Comparison of ENCODE assay signal across 17 cellular contexts in genomic region chr18:22165603-22166069, GRCh38. TPM values are rescaled to one million over a fixed set of nuclear protein-coding genes. Genes with fewer than 3 reads are reported as not detected.
DNase-seq lines count a peak whose midpoint lies in the region; ATAC-seq, FAIRE-seq and TF ChIP-seq lines count a peak whose summit lies in the region.
"Had no signal": no experiment of that assay in that cellular context is flagged by ENCODE, and none has a peak within 500 bp of the region (broad histone marks: within the 10 kb centered on the region; RNA-seq: fewer than 3 reads in every experiment).

No MANE protein-coding gene starts in this region.

- H2BK120ac ChIP-seq in H1 (replicated peaks; ENCODE audit: low read depth, low read length) = no peak overlapping the region

- DNase-seq in WTC11 (ENCODE audit: low spot score) (no peak), H1 (ENCODE audit: low read depth in 1 of 2, low spot score in 2 of 2) (peak in 1 of 2 experiments; percentile 55), posterior vena cava (ENCODE audit: low spot score) (no peak), COLO668 (lab: John Stamatoyannopoulos, UW; ENCODE audit: unreplicated experiment) (no peak)
- no peak for DNase-seq in stimulated activated effector memory CD8-positive, alpha-beta T cell treated with anti-CD3 and anti-CD28 coated beads, Interleukin-12 subunit alpha, Interleukin-12 subunit beta, amount 100 ng/mL, for 72 hours (ENCODE audit: low spot score in 2 of 2)
- DNase-seq: activated CD4-positive, alpha-beta T cell treated with anti-CD3 and anti-CD28 coated beads, Interleukin-2, amount 50 U/mL, for 4 hours; CD4-positive, CD25-positive, alpha-beta regulatory T cell; GF-D8; NCI-H1105 treated with DMSO at 0.1 percent for 48 hours; T-helper 17 cell had no signal

- H3K36me3 ChIP-seq in H1 (ENCODE audit: control insufficient read depth in 2 of 4, insufficient read depth in 4 of 4, low read length in 3 of 4) (peaks cover 0 to 6% (median 0%) of the 10 kb centered on the region in 4 experiments; a peak in 1 of 8 replicates), mesodermal cell (ENCODE audit: control insufficient read depth, insufficient read depth, low read length) (no peaks in the 10 kb centered on the region)

- peak overlapping the region; percentile 76 for H3K4me3 Mint-ChIP-seq in WTC11
- peak overlapping the region; percentile 44 for H3K4me3 Mint-ChIP-seq in stimulated activated effector memory CD8-positive, alpha-beta T cell treated with anti-CD3 and anti-CD28 coated beads, Interleukin-12 subunit alpha, Interleukin-12 subunit beta, amount 100 ng/mL, for 72 hours
- H3K4me3 Mint-ChIP-seq: activated naive CD4-positive, alpha-beta T cell treated with anti-CD3 and anti-CD28 coated beads, Interleukin-2, amount 50 U/mL, for 24 hours; T-helper 17 cell had no signal

- intact Hi-C loops in posterior vena cava (cut with DNase I) = loop anchor here (10.0 kb wide), 3 partner anchors 171 to 399 kb away; no protein-coding TSS in a partner anchor

- no peak overlapping the region for H3K14ac ChIP-seq in H1 (ENCODE audit: insufficient read length)

- no peak overlapping the region for H3K4ac ChIP-seq in H1 (replicated peaks; ENCODE audit: insufficient read length, low read depth, low read length)

- no peak overlapping the region for H3K23ac ChIP-seq in H1 (ENCODE audit: insufficient read length)

- no peaks in the 10 kb centered on the region for H3K9me3 ChIP-seq in H1 (ENCODE audit: insufficient read depth in 2 of 2, low read depth in 1 of 2, low read length in 1 of 2)
- no peaks in the 10 kb centered on the region for H3K9me3 ChIP-seq in mesodermal cell (ENCODE audit: control insufficient read depth, low read length)

- H3K27me3 Mint-ChIP-seq in WTC11 (ENCODE audit: low read depth) = peaks cover 95% of the 10 kb centered on the region

- CTCF ChIA-PET in WTC11 (lab: Charles Lee) = interaction anchor here (0.9 kb wide), 1 partner anchor 168 kb away, joined by 3 read pairs; no protein-coding TSS in a partner anchor
- CTCF ChIA-PET in H1 (lab: Charles Lee; ENCODE audit: partially characterized antibody) = no interaction called here

- H3K27ac ChIP-seq in H1 (ENCODE audit: low read depth, low read length) (no peak overlapping the region), mesodermal cell (ENCODE audit: low read depth, low read length, severe bottlenecking) (peak overlapping the region; percentile 45)

- H3K18ac ChIP-seq in H1 (ENCODE audit: extremely low read depth, low read length) = no peak overlapping the region

- H3K79me1 ChIP-seq in H1 (ENCODE audit: low read depth, low read length) = no peaks in the 10 kb centered on the region

- no peak overlapping the region for H4K91ac ChIP-seq in H1 (replicated peaks; ENCODE audit: insufficient read length, low read length)

- H2BK12ac ChIP-seq in H1 (ENCODE audit: low read depth, low read length) = no peak overlapping the region

- no peaks in the 10 kb centered on the region for H3K9me3 Mint-ChIP-seq in WTC11
- no peaks in the 10 kb centered on the region for H3K9me3 Mint-ChIP-seq in stimulated activated effector memory CD8-positive, alpha-beta T cell treated with anti-CD3 and anti-CD28 coated beads, Interleukin-12 subunit alpha, Interleukin-12 subunit beta, amount 100 ng/mL, for 72 hours
- H3K9me3 Mint-ChIP-seq: activated naive CD4-positive, alpha-beta T cell treated with anti-CD3 and anti-CD28 coated beads, Interleukin-2, amount 50 U/mL, for 24 hours had no signal

- H3K4me3 ChIP-seq in H1 (ENCODE audit: extremely low read depth in 1 of 4, insufficient read depth in 2 of 4, low read depth in 3 of 4, low read length in 4 of 4) (peak overlapping the region in 3 of 4 experiments; percentile 30 to 59 (median 32); a peak in 6 of 8 replicates), mesodermal cell (ENCODE audit: extremely low read depth, insufficient read depth, low read length, poor library complexity, severe bottlenecking) (peak overlapping the region; percentile 80)

- H3K27me3 ChIP-seq in H1 (replicated peaks in 1 of 4; ENCODE audit: control insufficient read depth in 3 of 4, extremely low read depth in 1 of 4, insufficient read depth in 3 of 4, low read length in 3 of 4) = peaks cover 70 to 92% (median 88%) of the 10 kb centered on the region in 4 experiments

- no peak overlapping the region for H4K8ac ChIP-seq in H1 (ENCODE audit: extremely low read depth, insufficient read depth, low read length)

- TF ChIP-seq POLR2A in H1 (IDR thresholded peaks at IDR 0.05; ENCODE audit: control extremely low read depth in 1 of 2, low read depth in 2 of 2, low read length in 2 of 2) = no peak

- ATAC-seq in WTC11 (no peak), HG03565 (IDR thresholded peaks at IDR 0.05; ENCODE audit: unreplicated experiment) (no peak), GM21825 (IDR thresholded peaks at IDR 0.05; ENCODE audit: unreplicated experiment) (no peak)
- no peak for ATAC-seq in stimulated activated effector memory CD8-positive, alpha-beta T cell treated with anti-CD3 and anti-CD28 coated beads, Interleukin-12 subunit alpha, Interleukin-12 subunit beta, amount 100 ng/mL, for 72 hours
- ATAC-seq: HCT116, T-helper 17 cell had no signal

- H2AFZ ChIP-seq in H1 (ENCODE audit: low read length) = no peak overlapping the region

- no peak overlapping the region for H2AK5ac ChIP-seq in H1 (ENCODE audit: low read depth, low read length)

- peaks cover 13 to 16% of the 10 kb centered on the region in 2 experiments for H4K20me1 ChIP-seq in H1 (replicated peaks in 1 of 2; ENCODE audit: control insufficient read depth in 1 of 2, insufficient read depth in 2 of 2, low read length in 2 of 2)

- no peak overlapping the region for H2BK5ac ChIP-seq in H1 (ENCODE audit: low read depth, low read length)

- no peak for FAIRE-seq in H1 (lab: Jason Lieb, UNC)
- FAIRE-seq: frontal cortex, RCC 7860 had no signal

- H3K4me2 ChIP-seq in H1 (ENCODE audit: insufficient read depth in 1 of 2, low read depth in 2 of 2, low read length in 2 of 2) = peak overlapping the region; percentile 67 to 73

- H3K79me2 ChIP-seq in H1 (ENCODE audit: control insufficient read depth in 1 of 2, insufficient read depth in 2 of 2, low read length in 2 of 2) = no peaks in the 10 kb centered on the region

- no peak overlapping the region for H3K27ac Mint-ChIP-seq in WTC11
- no peak overlapping the region for H3K27ac Mint-ChIP-seq in stimulated activated effector memory CD8-positive, alpha-beta T cell treated with anti-CD3 and anti-CD28 coated beads, Interleukin-12 subunit alpha, Interleukin-12 subunit beta, amount 100 ng/mL, for 72 hours
- H3K27ac Mint-ChIP-seq: activated naive CD4-positive, alpha-beta T cell treated with anti-CD3 and anti-CD28 coated beads, Interleukin-2, amount 50 U/mL, for 24 hours; CD4-positive, CD25-positive, alpha-beta regulatory T cell; T-helper 17 cell had no signal

- H3K23me2 ChIP-seq in H1 (ENCODE audit: low read depth, low read length) = peaks cover 17% of the 10 kb centered on the region; the same call in 1 of the 2 replicates

- TF ChIP-seq CTCF in WTC11 (IDR thresholded peaks at IDR 0.05) (no peak), H1 (IDR thresholded peaks at IDR 0.05; ENCODE audit: control extremely low read depth in 1 of 3, insufficient read depth in 1 of 3, low read depth in 1 of 3, low read length in 3 of 3) (no peak)

- no peak for TF ChIP-seq RAD21 in H1 (IDR thresholded peaks at IDR 0.05 in 1 of 2, conservative IDR thresholded peaks at IDR 0.05 in 1 of 2; ENCODE audit: low read depth in 2 of 2, low read length in 2 of 2)

- no peak overlapping the region for H2BK20ac ChIP-seq in H1 (ENCODE audit: low read length)

- H3K4me1 Mint-ChIP-seq in WTC11 = peaks cover 34% of the 10 kb centered on the region
- H3K4me1 Mint-ChIP-seq in stimulated activated effector memory CD8-positive, alpha-beta T cell treated with anti-CD3 and anti-CD28 coated beads, Interleukin-12 subunit alpha, Interleukin-12 subunit beta, amount 100 ng/mL, for 72 hours = peaks cover 35% of the 10 kb centered on the region

- H3K4me1 ChIP-seq in H1 (replicated peaks in 1 of 4; ENCODE audit: control insufficient read depth in 3 of 4, insufficient read depth in 4 of 4, low read length in 3 of 4) (peaks cover 0 to 23% (median 11%) of the 10 kb centered on the region in 4 experiments; a peak in 5 of 7 replicates), mesodermal cell (ENCODE audit: control insufficient read depth, insufficient read depth, low read length, poor library complexity, severe bottlenecking) (peaks cover 9% of the 10 kb centered on the region)

- POLR2A ChIA-PET in WTC11 (lab: Charles Lee) = no interaction called here
- POLR2A ChIA-PET in H1 (lab: Charles Lee; ENCODE audit: partially characterized antibody) = interaction anchor here (1.2 kb wide), 1 partner anchor 8 kb away, joined by 5 read pairs; no protein-coding TSS in a partner anchor

- WGBS in H1 (ENCODE audit: extremely low coverage in 1 of 2, insufficient coverage in 1 of 2, insufficient read length in 1 of 2, insufficient replicate concordance in 2 of 2, low coverage in 1 of 2, low lambda C conversion rate in 2 of 2, missing lambda C conversion rate in 1 of 2), 2 experiments = 2% methylated on average over 53 of the region's 57 CpGs; no CpG with 5 or more reads in 1 of the 2 experiments
- WGBS in mesodermal cell (ENCODE audit: insufficient coverage in 2 of 2), 2 experiments = 0 to 2% methylated on average over 39 to 50 of the region's 57 CpGs

- no peak overlapping the region for H4K5ac ChIP-seq in H1 (ENCODE audit: insufficient read length, low read depth, low read length)

- no peak overlapping the region for H3K56ac ChIP-seq in H1 (replicated peaks; ENCODE audit: insufficient read length, low read depth, low read length)

- TF ChIP-seq EP300 in H1 (IDR thresholded peaks at IDR 0.05; ENCODE audit: borderline replicate concordance in 1 of 2, low read depth in 2 of 2, low read length in 2 of 2) = no peak

- no peak overlapping the region for H3K9ac ChIP-seq in H1 (replicated peaks in 1 of 4; ENCODE audit: extremely low read depth in 1 of 4, low read depth in 3 of 4, low read length in 3 of 4)

- no peak overlapping the region for H2BK15ac ChIP-seq in H1 (ENCODE audit: low read length)

- H3K36me3 Mint-ChIP-seq in WTC11 = no peaks in the 10 kb centered on the region
- H3K36me3 Mint-ChIP-seq in stimulated activated effector memory CD8-positive, alpha-beta T cell treated with anti-CD3 and anti-CD28 coated beads, Interleukin-12 subunit alpha, Interleukin-12 subunit beta, amount 100 ng/mL, for 72 hours = no peaks in the 10 kb centered on the region
- H3K36me3 Mint-ChIP-seq: activated naive CD4-positive, alpha-beta T cell treated with anti-CD3 and anti-CD28 coated beads, Interleukin-2, amount 50 U/mL, for 24 hours; CD4-positive, CD25-positive, alpha-beta regulatory T cell had no signal

RNA-seq across cellular contexts. Expression of gene GATA6, which starts 3.8 kb away (rescaled TPM):
- total RNA-seq in WTC11 (2021) (0.15 to 0.21 TPM (median 0.18 TPM) in 3 replicates), posterior vena cava (10 to 100 TPM; 32.7 to 38.4 TPM)
- 0.09 and 0.25 TPM in 2 replicates for total RNA-seq in H1 (2021; fragmentation: NEBNext Ultra II Directional; extraction: Animal tissue kit (Norgen Biotek cat#: 25700))
- 0.02 TPM in 1 of 2 replicates, not detected in the other for polyA plus RNA-seq in H1 (2011; rRNA removed)
- not detected for polyA plus RNA-seq in H1 (2011; cell fraction: cytosol; rRNA removed)
- polyA plus RNA-seq in H1 (2011; cell fraction: nucleus; rRNA removed) = 0.03 TPM
- 0.09 to 0.19 TPM (median 0.18 TPM) in 3 of 4 replicates, not detected in the other for polyA plus RNA-seq in H1 (2012, experiment 1 of 2)
- 0.14 TPM for polyA plus RNA-seq in H1 (2012, experiment 2 of 2)
- not detected for polyA plus RNA-seq in H1 (2013, experiment 1 of 2)
- polyA plus RNA-seq in H1 (2013, experiment 2 of 2) = not detected
- polyA minus RNA-seq in H1 (2011; rRNA and poly(A)+ RNA removed) = 0.06 TPM in 1 of 2 replicates, not detected in the other
- not detected for polyA minus RNA-seq in H1 (2011; cell fraction: cytosol; rRNA and poly(A)+ RNA removed)
- not detected for polyA minus RNA-seq in H1 (2011; cell fraction: nucleus; rRNA and poly(A)+ RNA removed)
- 25.2 TPM for polyA plus RNA-seq in mesodermal cell (2013, experiment 1 of 2)
- 29.9 TPM for polyA plus RNA-seq in mesodermal cell (2013, experiment 2 of 2)
- total RNA-seq: T-helper 17 cell had no signal
- polyA plus RNA-seq: CD4-positive, CD25-positive, alpha-beta regulatory T cell had no signal

Comparison
In these comparisons a context has a peak if more than half of its experiments do, and no peak if none do; other contexts are left out.
1. RNA of gene GATA6, which starts 3.8 kb away (total RNA-seq): 32.7 to 38.4 TPM in posterior vena cava; 0.15 to 0.21 TPM in WTC11 and 0.09 to 0.25 TPM in H1; every median in the first group is over 10 times any median in the second.